Comparison of ENCODE assay signal across 8 cellular contexts in the genomic region with DNA sequence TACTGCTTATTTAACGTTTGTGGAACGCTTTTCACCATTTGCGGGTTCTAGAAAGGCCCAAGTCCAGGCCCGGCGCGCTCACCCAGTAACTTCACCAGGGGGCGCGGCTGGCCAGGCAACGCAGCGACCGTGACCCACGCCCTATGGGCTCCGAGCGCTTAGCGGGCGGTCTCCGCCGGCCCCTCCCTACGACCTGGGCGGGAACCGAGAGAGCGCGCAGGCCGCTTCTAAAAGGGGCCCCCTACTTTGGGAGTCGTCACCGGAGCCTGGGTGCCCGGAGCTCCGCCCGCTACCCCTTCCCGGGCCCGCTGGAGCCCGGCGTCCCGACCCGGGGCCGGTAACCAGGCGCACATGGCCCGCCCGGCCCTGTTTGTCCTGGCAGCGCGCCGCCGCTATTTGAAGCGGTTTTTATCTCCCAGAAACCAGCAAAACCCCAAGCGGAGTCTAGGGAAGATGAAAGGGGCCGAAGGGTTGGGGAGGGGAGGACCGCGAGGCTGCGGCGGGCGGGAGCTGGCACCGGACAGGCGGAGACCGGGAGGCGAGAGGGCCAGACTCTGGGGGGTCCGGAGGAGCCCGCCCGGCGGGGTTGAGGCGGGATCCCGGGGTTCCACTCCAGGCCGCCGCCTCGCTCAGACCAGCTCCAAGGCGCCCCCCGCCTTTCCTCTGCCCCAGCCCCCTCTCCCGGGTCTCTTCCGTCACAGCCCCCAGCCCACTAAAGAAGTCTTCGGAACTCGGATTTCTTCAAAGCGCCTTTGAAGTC. TPM values are rescaled to one million over a fixed set of nuclear protein-coding genes. Genes with fewer than 3 reads are reported as not detected.
DNase-seq lines count a peak whose midpoint lies in the region; ATAC-seq and TF ChIP-seq lines count a peak whose summit lies in the region.

No MANE protein-coding gene starts in this region.

- H3K4me1 Mint-ChIP-seq in activated naive CD8-positive, alpha-beta T cell treated with anti-CD3 and anti-CD28 coated beads for 36 hours = peaks cover 32% of the 10 kb centered on the region

- H3K27ac ChIP-seq in cardiac muscle cell (peak overlapping the region; percentile 80), transverse colon (peak overlapping the region; percentile 87 to 90 (median 90))

- H3K4me3 ChIP-seq in cardiac muscle cell = peak overlapping the region; percentile 34
- H3K4me3 ChIP-seq in transverse colon = peak overlapping the region; percentile 22 to 77 (median 55)

- in situ Hi-C loops in transverse colon (cut with MboI; ENCODE audit: low pct_ligation_motif_present in 1 of 4, low pct_unique_long_range_greater_than_20kb in 1 of 4, low sequenced_read_pairs in 3 of 4) = no loop called here

- POLR2A ChIA-PET in GM10248 (lab: Yijun Ruan, JAX) = interaction anchor here (1.0 to 2.9 kb wide), 2 partner anchors 20 to 25 kb away, joined by 4 to 13 read pairs; a partner anchor contains a TSS

- H3K4me1 ChIP-seq in cardiac muscle cell (ENCODE audit: low read depth) (peaks cover 15% of the 10 kb centered on the region), transverse colon (peaks cover 7 to 42% (median 27%) of the 10 kb centered on the region in 4 donors)

- no peaks in the 10 kb centered on the region for H3K9me3 Mint-ChIP-seq in activated naive CD8-positive, alpha-beta T cell treated with anti-CD3 and anti-CD28 coated beads for 36 hours

- intact Hi-C loops in transverse colon (cut with DNase I; ENCODE audit: low total_unique reads) = loop anchor here (1.0 kb wide), 1 partner anchor 19 kb away; no protein-coding TSS in a partner anchor

- H3K4me3 Mint-ChIP-seq in activated naive CD8-positive, alpha-beta T cell treated with anti-CD3 and anti-CD28 coated beads for 36 hours = peak overlapping the region; percentile 91

- peak; percentile 59 for ATAC-seq in HG02571 (IDR thresholded peaks at IDR 0.05; ENCODE audit: unreplicated experiment)

- TF ChIP-seq POLR2A in transverse colon (IDR thresholded peaks at IDR 0.05) = peak; percentile 62

- TF ChIP-seq CTCF in GM10248 (IDR thresholded peaks at IDR 0.05; ENCODE audit: control extremely low read depth, extremely low read depth, low read depth, missing control alignments) (peak; percentile 79), cardiac muscle cell (IDR thresholded peaks at IDR 0.05; ENCODE audit: low read depth, low read length) (peak; percentile 77), transverse colon (IDR thresholded peaks at IDR 0.05) (peak; percentile 72 to 91 (median 82))

- H3K27me3 Mint-ChIP-seq in activated naive CD8-positive, alpha-beta T cell treated with anti-CD3 and anti-CD28 coated beads for 36 hours = no peaks in the 10 kb centered on the region

- CTCF ChIA-PET in GM10248 (lab: Yijun Ruan, JAX) = interaction anchor here (0.6 to 17.1 kb wide), 20 partner anchors 8 to 274 kb away, joined by 3 to 442 read pairs (median 6); a partner anchor contains a TSS

- TF ChIP-seq EP300 in transverse colon (IDR thresholded peaks at IDR 0.05; ENCODE audit: low read depth) = no peak

- H3K36me3 ChIP-seq in cardiac muscle cell = no peaks in the 10 kb centered on the region
- H3K36me3 ChIP-seq in transverse colon = no peaks in the 10 kb centered on the region

- H3K36me3 Mint-ChIP-seq in activated naive CD8-positive, alpha-beta T cell treated with anti-CD3 and anti-CD28 coated beads for 36 hours = peaks cover 2% of the 10 kb centered on the region

- DNase-seq in GM10248 (ENCODE audit: extremely low spot score) = peak; percentile 94
- DNase-seq in NCI-H1048 (lab: John Stamatoyannopoulos, UW) = peak; percentile 52
- DNase-seq in SKM-1 (lab: John Stamatoyannopoulos, UW; ENCODE audit: unreplicated experiment) = peak; percentile 50
- DNase-seq in activated naive CD8-positive, alpha-beta T cell treated with anti-CD3 and anti-CD28 coated beads for 36 hours = peak; percentile 93
- DNase-seq in cardiac muscle cell (ENCODE audit: low read depth in 1 of 2, low spot score in 1 of 2) = peak; percentile 96
- DNase-seq in pons (ENCODE audit: low spot score) = peak; percentile 92
- DNase-seq in transverse colon = peak; percentile 93

- H3K27me3 ChIP-seq in cardiac muscle cell (peaks cover 7% of the 10 kb centered on the region), transverse colon (peaks cover 30% of the 10 kb centered on the region)

- H3K9me3 ChIP-seq in cardiac muscle cell (ENCODE audit: low read depth) = no peaks in the 10 kb centered on the region
- H3K9me3 ChIP-seq in transverse colon = no peaks in the 10 kb centered on the region

- H3K27ac Mint-ChIP-seq in activated naive CD8-positive, alpha-beta T cell treated with anti-CD3 and anti-CD28 coated beads for 36 hours = peak overlapping the region; percentile 92

- WGBS in transverse colon (ENCODE audit: low coverage in 1 of 2), 2 donors = 1% methylated on average over 49 of the region's 71 CpGs; no CpG with 5 or more reads in 1 of the 2 donors

RNA-seq across cellular contexts. Expression of a gene that starts 3.5 kb away (rescaled TPM):
- 10 to 100 TPM; 79.9 to 86.4 TPM for total RNA-seq in activated naive CD8-positive, alpha-beta T cell treated with anti-CD3 and anti-CD28 coated beads for 36 hours
- total RNA-seq in cardiac muscle cell (117 and 119 TPM in 2 replicates), transverse colon (10 to 100 TPM; 31.8 to 51.6 (median 39.9) TPM)
- 138 and 140 TPM in 2 replicates for polyA plus RNA-seq in cardiac muscle cell

RNA-seq across cellular contexts. Expression of a gene that starts 11.2 kb away (rescaled TPM):
- not detected for total RNA-seq in activated naive CD8-positive, alpha-beta T cell treated with anti-CD3 and anti-CD28 coated beads for 36 hours
- total RNA-seq in cardiac muscle cell = 0.14 and 0.39 TPM in 2 replicates
- polyA plus RNA-seq in cardiac muscle cell = 0.45 TPM in 1 of 2 replicates, not detected in the other
- not detected for total RNA-seq in transverse colon

RNA-seq across cellular contexts. Expression of a gene that starts 25.5 kb away (rescaled TPM):
- 10 to 100 TPM; 73.4 to 79.7 TPM for total RNA-seq in activated naive CD8-positive, alpha-beta T cell treated with anti-CD3 and anti-CD28 coated beads for 36 hours
- total RNA-seq in cardiac muscle cell (69.5 and 71.0 TPM in 2 replicates), transverse colon (10 to 100 TPM; 12.7 to 37.0 (median 24.3) TPM)
- polyA plus RNA-seq in cardiac muscle cell = 73.3 and 75.4 TPM in 2 replicates

RNA-seq across cellular contexts. Expression of a gene that starts 29.6 kb away (rescaled TPM):
- 100 to 1,000 TPM; 309 to 321 TPM for total RNA-seq in activated naive CD8-positive, alpha-beta T cell treated with anti-CD3 and anti-CD28 coated beads for 36 hours
- total RNA-seq in cardiac muscle cell = 435 and 511 TPM in 2 replicates
- 548 and 553 TPM in 2 replicates for polyA plus RNA-seq in cardiac muscle cell
- total RNA-seq in transverse colon = 100 to 1,000 TPM; 244 to 451 (median 381) TPM

RNA-seq across cellular contexts. Expression of a gene that starts 55.0 kb away (rescaled TPM):
- total RNA-seq in activated naive CD8-positive, alpha-beta T cell treated with anti-CD3 and anti-CD28 coated beads for 36 hours = 10 to 100 TPM; 65.8 to 68.1 TPM
- total RNA-seq in cardiac muscle cell = 43.7 and 53.0 TPM in 2 replicates
- 11.4 and 12.9 TPM in 2 replicates for polyA plus RNA-seq in cardiac muscle cell
- total RNA-seq in transverse colon = 10 to 100 TPM; 32.6 to 80.1 (median 67.1) TPM

Comparison
In these comparisons a context has a peak if more than half of its experiments do, and no peak if none do; other contexts are left out.
1. Peak in every context shown above with its lines: DNase-seq, ATAC-seq, H3K4me3 ChIP-seq and H3K27ac ChIP-seq.